In genomic region chr14:93084866-93085857, GRCh38 we compare ENCODE assay signal across 12 cellular contexts. TPM values are rescaled to one million over a fixed set of nuclear protein-coding genes. Genes with fewer than 3 reads are reported as not detected.
DNase-seq lines count a peak whose midpoint lies in the region; ATAC-seq and TF ChIP-seq lines count a peak whose summit lies in the region.
"Had no signal": no experiment of that assay in that cellular context is flagged by ENCODE, and none has a peak within 500 bp of the region (broad histone marks: within the 10 kb centered on the region; RNA-seq: fewer than 3 reads in every experiment).

No MANE protein-coding gene starts in this region.

- DNase-seq in heart right ventricle (no peak), heart left ventricle (no peak), RWPE1 (ENCODE audit: low spot score) (no peak), tibial nerve (ENCODE audit: low spot score in 2 of 2) (no peak), GDM1 (lab: John Stamatoyannopoulos, UW) (no peak), NCI-H146 treated with DMSO at 0.1 percent for 48 hours (lab: John Stamatoyannopoulos, UW; ENCODE audit: unreplicated experiment) (no peak), NCI-H1436 (lab: John Stamatoyannopoulos, UW) (no peak)
- DNase-seq: activated CD4-positive, alpha-beta T cell treated with anti-CD3 and anti-CD28 coated beads, Interleukin-2, amount 50 U/mL, for 48 hours; activated naive CD4-positive, alpha-beta T cell treated with anti-CD3 and anti-CD28 coated beads for 36 hours; NK-92 treated with Interleukin-12 subunit alpha and Interleukin-12 subunit beta, amount 100 ng/mL, for 24 hours had no signal

- CTCF ChIA-PET in RWPE1 (lab: Yijun Ruan, JAX): no interaction called here

- H3K4me1 ChIP-seq in heart right ventricle (peaks cover 14 to 82% (median 58%) of the 10 kb centered on the region in 9 donors), heart left ventricle (peaks cover 2 to 77% (median 50%) of the 10 kb centered on the region in 12 donors), gastroesophageal sphincter (peaks cover 0 to 93% (median 37%) of the 10 kb centered on the region in 3 donors), tibial nerve (peaks cover 0 to 59% (median 21%) of the 10 kb centered on the region in 4 donors)

- 81% methylated on average over 21 of the region's 21 CpGs for WGBS in heart right ventricle, 2 donors
- WGBS in heart left ventricle, 4 donors: 73 to 84% (median 82%) methylated on average over 17 to 21 of the region's 21 CpGs
- WGBS in gastroesophageal sphincter (ENCODE audit: low coverage in 1 of 2), 2 donors: 55 to 85% methylated on average over 4 to 12 of the region's 21 CpGs
- WGBS in tibial nerve, 2 donors: 54 to 59% methylated on average over 19 to 21 of the region's 21 CpGs

- POLR2A ChIA-PET in RWPE1 (lab: Yijun Ruan, JAX; ENCODE audit: low non-redundant PET): interaction anchor here (0.6 kb wide), 1 partner anchor 20 kb away, joined by 3 read pairs; no protein-coding TSS in a partner anchor

- no peak overlapping the region for H3K4me3 ChIP-seq in heart right ventricle
- no peak overlapping the region for H3K4me3 ChIP-seq in heart left ventricle
- no peak overlapping the region for H3K4me3 ChIP-seq in gastroesophageal sphincter
- no peak overlapping the region for H3K4me3 ChIP-seq in tibial nerve

- no peak for TF ChIP-seq CTCF in heart right ventricle (IDR thresholded peaks at IDR 0.05)
- TF ChIP-seq CTCF in heart left ventricle (IDR thresholded peaks at IDR 0.05): no peak
- no peak for TF ChIP-seq CTCF in RWPE1 (conservative IDR thresholded peaks at IDR 0.05; ENCODE audit: low read depth)
- TF ChIP-seq CTCF in gastroesophageal sphincter (IDR thresholded peaks at IDR 0.05): no peak
- TF ChIP-seq CTCF in tibial nerve (IDR thresholded peaks at IDR 0.05): no peak

- H3K27ac ChIP-seq in heart right ventricle (peak overlapping the region in 8 of 10 donors; percentile 38 to 81 (median 73)), heart left ventricle (peak overlapping the region in 6 of 12 donors; percentile 34 to 82 (median 62)), RWPE1 (peak overlapping the region; percentile 84), gastroesophageal sphincter (peak overlapping the region in 3 of 4 donors; percentile 63 to 73 (median 66)), tibial nerve (peak overlapping the region in 3 of 4 donors; percentile 25 to 67 (median 26))

- no peak for ATAC-seq in heart right ventricle
- no peak for ATAC-seq in heart left ventricle
- no peak for ATAC-seq in gastroesophageal sphincter
- ATAC-seq: HepG2 had no signal

- peaks cover 0 to 1% (median 0%) of the 10 kb centered on the region in 9 donors for H3K36me3 ChIP-seq in heart right ventricle
- H3K36me3 ChIP-seq in heart left ventricle: no peaks in the 10 kb centered on the region
- no peaks in the 10 kb centered on the region for H3K36me3 ChIP-seq in gastroesophageal sphincter
- no peaks in the 10 kb centered on the region for H3K36me3 ChIP-seq in tibial nerve

- TF ChIP-seq POLR2A in heart left ventricle (IDR thresholded peaks at IDR 0.05) (no peak), gastroesophageal sphincter (IDR thresholded peaks at IDR 0.05) (no peak), tibial nerve (IDR thresholded peaks at IDR 0.05) (no peak)

- H3K9me3 ChIP-seq in heart right ventricle: peaks cover 0 to 5% (median 0%) of the 10 kb centered on the region in 11 donors
- H3K9me3 ChIP-seq in heart left ventricle: peaks cover 0 to 4% (median 0%) of the 10 kb centered on the region in 12 donors
- H3K9me3 ChIP-seq in gastroesophageal sphincter: no peaks in the 10 kb centered on the region
- no peaks in the 10 kb centered on the region for H3K9me3 ChIP-seq in tibial nerve

- intact Hi-C loops in heart right ventricle (cut with DNase I): no loop called here
- intact Hi-C loops in heart left ventricle (cut with DNase I): no loop called here

- H3K27me3 ChIP-seq in heart right ventricle (no peaks in the 10 kb centered on the region), heart left ventricle (no peaks in the 10 kb centered on the region), gastroesophageal sphincter (no peaks in the 10 kb centered on the region), tibial nerve (no peaks in the 10 kb centered on the region)

- TF ChIP-seq EP300 in gastroesophageal sphincter (IDR thresholded peaks at IDR 0.05) (no peak), tibial nerve (IDR thresholded peaks at IDR 0.05) (no peak)

RNA-seq across cellular contexts. Expression of gene ITPK1, which starts 30.6 kb away (rescaled TPM):
- total RNA-seq in heart right ventricle: 100 to 1,000 TPM in 3 of 10 donors, 10 to 100 TPM in 7; 67.5 to 152 (median 92.7) TPM
- polyA plus RNA-seq in heart right ventricle: 100 to 1,000 TPM in 1 of 2 donors, 10 to 100 TPM in 1; 47.1 to 108 TPM
- total RNA-seq in heart left ventricle: 100 to 1,000 TPM in 3 of 9 donors, 10 to 100 TPM in 6; 71.7 to 152 (median 91.0) TPM
- 100 to 1,000 TPM in 1 of 2 donors, 10 to 100 TPM in 1; 44.5 to 158 TPM for polyA plus RNA-seq in heart left ventricle
- total RNA-seq in gastroesophageal sphincter: 100 to 1,000 TPM in 3 of 4 donors, 10 to 100 TPM in 1; 68.8 to 201 (median 134) TPM
- 100 to 1,000 TPM in 1 of 4 donors, 10 to 100 TPM in 3; 67.4 to 121 (median 92.5) TPM for total RNA-seq in tibial nerve
